Comparison of ENCODE assay signal across 7 cellular contexts in the genomic region with DNA sequence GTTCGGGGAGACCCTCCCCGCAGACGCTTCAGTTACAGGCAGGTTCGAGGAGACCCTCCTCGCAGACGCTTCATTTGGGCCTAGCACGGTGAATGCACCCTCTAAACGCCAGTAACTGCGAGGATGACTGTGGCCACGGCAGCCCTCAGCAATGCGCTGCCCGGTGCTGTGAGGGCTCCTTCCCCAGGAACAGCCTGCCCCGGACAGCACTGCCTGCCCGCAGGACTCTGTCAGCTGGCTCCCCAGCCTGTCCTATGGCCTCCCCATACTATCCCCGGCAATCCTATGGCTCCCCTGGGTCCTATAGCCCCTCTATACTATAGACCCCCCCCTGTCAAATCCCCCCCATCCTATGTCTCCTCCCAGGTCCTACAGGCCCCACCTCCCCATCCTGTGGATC.
"Had no signal": no experiment of that assay in that cellular context is flagged by ENCODE, and none has a peak within 500 bp of the region (broad histone marks: within the 10 kb centered on the region; RNA-seq: fewer than 3 reads in every experiment).

No MANE protein-coding gene starts in this region.

- H3K4me3 ChIP-seq: GM23248 had no signal

- H3K27ac ChIP-seq: GM23248, HL-60 had no signal

- H3K36me3 Mint-ChIP-seq: IgD-negative memory B cell had no signal

- H2AFZ ChIP-seq: GM23248 had no signal

- H3K9ac ChIP-seq: GM23248 had no signal

- H3K27ac Mint-ChIP-seq: IgD-negative memory B cell had no signal

- ATAC-seq: HepG2 had no signal

- H3K4me3 Mint-ChIP-seq: IgD-negative memory B cell had no signal

- H3K9me3 Mint-ChIP-seq: H9 had no signal

- DNase-seq: GM23248, H9, HCEC 1CT, KG1 had no signal
